ENCODE assay signal across 13 cellular contexts in genomic region chr18:35968278-35968880, GRCh38.
DNase-seq lines count a peak whose midpoint lies in the region; ATAC-seq and TF ChIP-seq lines count a peak whose summit lies in the region.
"Had no signal": no experiment of that assay in that cellular context is flagged by ENCODE, and none has a peak within 500 bp of the region (broad histone marks: within the 10 kb centered on the region; RNA-seq: fewer than 3 reads in every experiment).

No MANE protein-coding gene starts in this region.

- peaks cover 7% of the 10 kb centered on the region for H3K36me3 Mint-ChIP-seq in activated CD8-positive, alpha-beta T cell treated with anti-CD3 and anti-CD28 coated beads for 36 hours (ENCODE audit: low read depth)
- peaks cover 8% of the 10 kb centered on the region for H3K36me3 Mint-ChIP-seq in activated CD8-positive, alpha-beta T cell treated with anti-CD3 and anti-CD28 coated beads, Interleukin-2, amount 10 ng/mL, durations not matched to agents 7 days and 5 days (ENCODE audit: low read depth)
- H3K36me3 Mint-ChIP-seq in T-cell, result peaks cover 6% of the 10 kb centered on the region
- H3K36me3 Mint-ChIP-seq in naive thymus-derived CD4-positive, alpha-beta T cell, result peaks cover 0 to 7% (median 0%) of the 10 kb centered on the region in 5 donors

- POLR2A ChIA-PET in activated CD8-positive, alpha-beta T cell treated with anti-CD3 and anti-CD28 coated beads for 36 hours (lab: Charles Lee), result no interaction called here
- POLR2A ChIA-PET in activated CD8-positive, alpha-beta T cell treated with anti-CD3 and anti-CD28 coated beads, Interleukin-2, amount 10 ng/mL, durations not matched to agents 7 days and 5 days (lab: Charles Lee), result no interaction called here
- POLR2A ChIA-PET in T-cell (lab: Charles Lee), result no interaction called here
- POLR2A ChIA-PET in naive thymus-derived CD4-positive, alpha-beta T cell (lab: Charles Lee), result interaction anchor here (0.7 to 2.3 kb wide), 4 partner anchors 162 to 926 kb away, joined by 3 to 9 read pairs (median 4); partner anchors contain the start of genes ELP2 and SLC39A6

- peaks cover 29% of the 10 kb centered on the region for H3K4me1 Mint-ChIP-seq in activated CD8-positive, alpha-beta T cell treated with anti-CD3 and anti-CD28 coated beads for 36 hours (ENCODE audit: low read depth)
- H3K4me1 Mint-ChIP-seq in activated CD8-positive, alpha-beta T cell treated with anti-CD3 and anti-CD28 coated beads, Interleukin-2, amount 10 ng/mL, durations not matched to agents 7 days and 5 days (ENCODE audit: low read depth), result peaks cover 33% of the 10 kb centered on the region
- peaks cover 43 to 45% (median 45%) of the 10 kb centered on the region in 3 donors for H3K4me1 Mint-ChIP-seq in T-cell
- H3K4me1 Mint-ChIP-seq in naive thymus-derived CD4-positive, alpha-beta T cell, result peaks cover 25 to 58% (median 55%) of the 10 kb centered on the region in 7 donors

- H4K20me1 ChIP-seq in Loucy (ENCODE audit: insufficient read depth, low read length, poor library complexity, severe bottlenecking), result no peaks in the 10 kb centered on the region

- no peak overlapping the region for H3K4me3 Mint-ChIP-seq in activated CD8-positive, alpha-beta T cell treated with anti-CD3 and anti-CD28 coated beads for 36 hours
- H3K4me3 Mint-ChIP-seq in activated CD8-positive, alpha-beta T cell treated with anti-CD3 and anti-CD28 coated beads, Interleukin-2, amount 10 ng/mL, durations not matched to agents 7 days and 5 days, result no peak overlapping the region
- peak overlapping the region in 1 of 3 donors; percentile 72 for H3K4me3 Mint-ChIP-seq in T-cell
- peak overlapping the region in 8 of 10 donors; percentile 9 to 83 (median 58) for H3K4me3 Mint-ChIP-seq in naive thymus-derived CD4-positive, alpha-beta T cell
- H3K4me3 Mint-ChIP-seq: activated T-cell treated with anti-CD3 and anti-CD28 coated beads, Interleukin-2, amount 50 U/mL, for 24 hours had no signal

- ATAC-seq in activated CD8-positive, alpha-beta T cell treated with anti-CD3 and anti-CD28 coated beads for 36 hours, result no peak
- no peak for ATAC-seq in activated CD8-positive, alpha-beta T cell treated with anti-CD3 and anti-CD28 coated beads, Interleukin-2, amount 10 ng/mL, durations not matched to agents 7 days and 5 days
- ATAC-seq in T-cell (replicated peaks in 1 of 4) (no peak), GM18868 (IDR thresholded peaks at IDR 0.05; ENCODE audit: unreplicated experiment) (no peak)
- ATAC-seq in naive thymus-derived CD4-positive, alpha-beta T cell, result no peak
- ATAC-seq: stimulated activated naive CD8-positive, alpha-beta T cell treated with anti-CD3 and anti-CD28 coated beads, Interleukin-15, amount 100 ng/mL, for 72 hours had no signal

- CTCF ChIA-PET in activated CD8-positive, alpha-beta T cell treated with anti-CD3 and anti-CD28 coated beads for 36 hours (lab: Charles Lee), result interaction anchor here (0.8 to 1.6 kb wide), 2 partner anchors 18 to 49 kb away, joined by 3 to 7 read pairs; no protein-coding TSS in a partner anchor
- CTCF ChIA-PET in activated CD8-positive, alpha-beta T cell treated with anti-CD3 and anti-CD28 coated beads, Interleukin-2, amount 10 ng/mL, durations not matched to agents 7 days and 5 days (lab: Charles Lee), result no interaction called here
- CTCF ChIA-PET in T-cell (lab: Charles Lee), result interaction anchor here in 1 of 2 donors (1.0 kb wide), 1 partner anchor 861 kb away, joined by 5 read pairs; the partner anchor contains the start of gene KIAA1328
- CTCF ChIA-PET in naive thymus-derived CD4-positive, alpha-beta T cell (lab: Charles Lee), result no interaction called here

- H3K36me3 ChIP-seq in Loucy (ENCODE audit: insufficient read depth, low read length) (no peaks in the 10 kb centered on the region), BE2C (no peaks in the 10 kb centered on the region)
- H3K36me3 ChIP-seq in naive thymus-derived CD4-positive, alpha-beta T cell (ENCODE audit: control insufficient read depth in 2 of 3, insufficient read depth in 3 of 3, low read length in 3 of 3), result peaks cover 0 to 5% (median 0%) of the 10 kb centered on the region in 3 experiments

- no peaks in the 10 kb centered on the region for H3K27me3 ChIP-seq in Loucy (ENCODE audit: insufficient read depth, low read length, poor library complexity, severe bottlenecking)
- H3K27me3 ChIP-seq in naive thymus-derived CD4-positive, alpha-beta T cell (ENCODE audit: control insufficient read depth in 2 of 2, insufficient read depth in 2 of 2, low read length in 2 of 2), result no peaks in the 10 kb centered on the region
- H3K27me3 ChIP-seq in BE2C, result no peaks in the 10 kb centered on the region

- peak overlapping the region; percentile 2 for H3K27ac Mint-ChIP-seq in activated CD8-positive, alpha-beta T cell treated with anti-CD3 and anti-CD28 coated beads for 36 hours
- H3K27ac Mint-ChIP-seq in activated CD8-positive, alpha-beta T cell treated with anti-CD3 and anti-CD28 coated beads, Interleukin-2, amount 10 ng/mL, durations not matched to agents 7 days and 5 days, result no peak overlapping the region
- peak overlapping the region; percentile 92 to 96 for H3K27ac Mint-ChIP-seq in T-cell
- H3K27ac Mint-ChIP-seq in naive thymus-derived CD4-positive, alpha-beta T cell, result peak overlapping the region in 8 of 9 donors; percentile 73 to 96 (median 86)
- H3K27ac Mint-ChIP-seq: stimulated activated naive CD8-positive, alpha-beta T cell treated with anti-CD3 and anti-CD28 coated beads, Interleukin-15, amount 100 ng/mL, for 72 hours had no signal

- H3K79me2 ChIP-seq in Loucy (ENCODE audit: insufficient read depth, low read length), result peaks cover 9% of the 10 kb centered on the region

- H3K9ac ChIP-seq in Loucy (ENCODE audit: low read depth, low read length, poor library complexity, severe bottlenecking), result no peak overlapping the region

- H3K4me3 ChIP-seq in Loucy (ENCODE audit: low read length, poor library complexity, severe bottlenecking), result no peak overlapping the region
- no peak overlapping the region for H3K4me3 ChIP-seq in naive thymus-derived CD4-positive, alpha-beta T cell (ENCODE audit: low read length)
- no peak overlapping the region for H3K4me3 ChIP-seq in BE2C (ENCODE audit: low read depth, low read length)

- TF ChIP-seq CTCF in activated CD8-positive, alpha-beta T cell treated with anti-CD3 and anti-CD28 coated beads for 36 hours (IDR thresholded peaks at IDR 0.05), result no peak
- TF ChIP-seq CTCF in Loucy (conservative IDR thresholded peaks at IDR 0.05; ENCODE audit: low read length), result no peak
- TF ChIP-seq CTCF in BE2C (IDR thresholded peaks at IDR 0.05; ENCODE audit: low read depth, low read length), result no peak

- no peaks in the 10 kb centered on the region for H3F3A ChIP-seq in Loucy (ENCODE audit: low read depth)

- no peak overlapping the region for H3K27ac ChIP-seq in naive thymus-derived CD4-positive, alpha-beta T cell (ENCODE audit: low read depth, low read length)

- DNase-seq in activated CD8-positive, alpha-beta T cell treated with anti-CD3 and anti-CD28 coated beads for 36 hours, result no peak
- DNase-seq in activated CD8-positive, alpha-beta T cell treated with anti-CD3 and anti-CD28 coated beads, Interleukin-2, amount 10 ng/mL, durations not matched to agents 7 days and 5 days, result no peak
- DNase-seq in T-cell, result no peak
- no peak for DNase-seq in naive thymus-derived CD4-positive, alpha-beta T cell
- DNase-seq in glomerular visceral epithelial cell (ENCODE audit: extremely low spot score), result no peak
- DNase-seq in BE2C, result no peak
- DNase-seq: activated CD4-positive, alpha-beta T cell treated with anti-CD3 and anti-CD28 coated beads, Interleukin-2, amount 50 U/mL, for 1 hour; activated T-cell treated with anti-CD3 and anti-CD28 coated beads, Interleukin-2, amount 50 U/mL, for 24 hours; NCI-H1694 treated with DMSO at 0.1 percent for 48 hours; SHP77 treated with DMSO at 0.1 percent for 48 hours; stimulated activated naive CD8-positive, alpha-beta T cell treated with anti-CD3 and anti-CD28 coated beads, Interleukin-15, amount 100 ng/mL, for 72 hours had no signal

- intact Hi-C loops in activated CD8-positive, alpha-beta T cell treated with anti-CD3 and anti-CD28 coated beads for 36 hours (cut with micrococcal nuclease), result no loop called here
- intact Hi-C loops in naive thymus-derived CD4-positive, alpha-beta T cell (cut with micrococcal nuclease), result no loop called here

- H2AFZ ChIP-seq in Loucy (ENCODE audit: low read length), result peak overlapping the region; percentile 4; the same call in 1 of the 2 replicates

- H3K4me2 ChIP-seq in Loucy (ENCODE audit: low read depth, low read length, poor library complexity, severe bottlenecking), result no peak overlapping the region

- H3K27me3 Mint-ChIP-seq in activated CD8-positive, alpha-beta T cell treated with anti-CD3 and anti-CD28 coated beads for 36 hours, result no peaks in the 10 kb centered on the region
- H3K27me3 Mint-ChIP-seq in activated CD8-positive, alpha-beta T cell treated with anti-CD3 and anti-CD28 coated beads, Interleukin-2, amount 10 ng/mL, durations not matched to agents 7 days and 5 days (ENCODE audit: low read depth), result no peaks in the 10 kb centered on the region
- no peaks in the 10 kb centered on the region for H3K27me3 Mint-ChIP-seq in T-cell
- H3K27me3 Mint-ChIP-seq in naive thymus-derived CD4-positive, alpha-beta T cell, result no peaks in the 10 kb centered on the region
- H3K27me3 Mint-ChIP-seq: activated T-cell treated with anti-CD3 and anti-CD28 coated beads, Interleukin-2, amount 50 U/mL, for 24 hours; stimulated activated naive CD8-positive, alpha-beta T cell treated with anti-CD3 and anti-CD28 coated beads, Interleukin-15, amount 100 ng/mL, for 72 hours had no signal

- no peaks in the 10 kb centered on the region for H3K9me3 Mint-ChIP-seq in activated CD8-positive, alpha-beta T cell treated with anti-CD3 and anti-CD28 coated beads for 36 hours
- H3K9me3 Mint-ChIP-seq in activated CD8-positive, alpha-beta T cell treated with anti-CD3 and anti-CD28 coated beads, Interleukin-2, amount 10 ng/mL, durations not matched to agents 7 days and 5 days (ENCODE audit: insufficient read depth), result no peaks in the 10 kb centered on the region
- no peaks in the 10 kb centered on the region for H3K9me3 Mint-ChIP-seq in T-cell
- H3K9me3 Mint-ChIP-seq in naive thymus-derived CD4-positive, alpha-beta T cell, result peaks cover 0 to 2% (median 0%) of the 10 kb centered on the region in 11 donors
- H3K9me3 Mint-ChIP-seq: activated T-cell treated with anti-CD3 and anti-CD28 coated beads, Interleukin-2, amount 50 U/mL, for 24 hours; stimulated activated naive CD8-positive, alpha-beta T cell treated with anti-CD3 and anti-CD28 coated beads, Interleukin-15, amount 100 ng/mL, for 72 hours had no signal

- H3K9me2 ChIP-seq in Loucy (replicated peaks; ENCODE audit: low read depth, low read length), result no peaks in the 10 kb centered on the region

- H3K9me3 ChIP-seq in Loucy (ENCODE audit: insufficient read depth, low read depth, low read length) (no peaks in the 10 kb centered on the region), BE2C (no peaks in the 10 kb centered on the region)
- H3K9me3 ChIP-seq in naive thymus-derived CD4-positive, alpha-beta T cell (ENCODE audit: control insufficient read depth in 2 of 3, low read length in 3 of 3), result no peaks in the 10 kb centered on the region

- H3K4me1 ChIP-seq in Loucy (ENCODE audit: insufficient read depth, low read length, poor library complexity, severe bottlenecking), result peaks cover 29% of the 10 kb centered on the region
- peaks cover 24% of the 10 kb centered on the region in 2 donors for H3K4me1 ChIP-seq in naive thymus-derived CD4-positive, alpha-beta T cell (ENCODE audit: control insufficient read depth in 2 of 2, insufficient read depth in 2 of 2, low read length in 2 of 2)
- no peaks in the 10 kb centered on the region for H3K4me1 ChIP-seq in BE2C

Comparison
In these comparisons a context has a peak if more than half of its experiments do, and no peak if none do; other contexts are left out.
1. H3K4me3 Mint-ChIP-seq: peak in naive thymus-derived CD4-positive, alpha-beta T cell (8 of 10); none in activated CD8-positive, alpha-beta T cell treated with anti-CD3 and anti-CD28 coated beads for 36 hours (single experiment) and activated CD8-positive, alpha-beta T cell treated with anti-CD3 and anti-CD28 coated beads, Interleukin-2, amount 10 ng/mL, durations not matched to agents 7 days and 5 days (single experiment).